In the genomic region with DNA sequence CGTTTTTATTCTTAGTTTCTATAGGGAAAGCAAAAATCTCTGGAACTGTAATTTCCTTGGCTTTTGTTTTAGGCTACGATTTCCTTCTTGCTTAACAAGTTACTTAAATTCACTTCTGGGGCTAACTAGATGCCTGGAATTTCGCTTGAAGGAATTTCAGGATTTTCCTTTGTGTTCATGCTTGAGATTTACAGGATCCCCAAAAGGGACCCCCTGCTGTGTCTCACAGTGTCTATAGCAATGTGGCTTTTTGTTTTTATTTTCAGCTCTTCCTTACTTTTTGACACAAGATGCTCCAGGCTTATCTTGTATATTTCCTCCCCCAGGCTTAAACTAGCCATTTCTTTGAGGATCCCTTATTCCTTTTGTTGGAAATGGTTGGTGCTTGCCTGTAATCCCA, we compare ENCODE assay signal across 24 cellular contexts.
"Had no signal": no experiment of that assay in that cellular context is flagged by ENCODE, and none has a peak within 500 bp of the region (broad histone marks: within the 10 kb centered on the region; RNA-seq: fewer than 3 reads in every experiment).

No MANE protein-coding gene starts in this region.

- H3K9me3 Mint-ChIP-seq: central memory CD8-positive, alpha-beta T cell; T-helper 2 cell treated with Interferon-gamma antibody and Interleukin-4, amounts not matched to agents 5 μg/mL and 100 μg/mL, for 36 hours had no signal

- H3K4me1 Mint-ChIP-seq: central memory CD8-positive, alpha-beta T cell; memory B cell; stimulated activated naive B cell treated with anti-CD40 and anti-IgM and Interleukin-4, amounts not matched to agents 10 μg/mL and 1 μg/mL and 100 μg/mL, for 72 hours had no signal

- DNase-seq: activated CD4-positive, alpha-beta T cell treated with anti-CD3 and anti-CD28 coated beads for 4 hours; activated CD4-positive, alpha-beta T cell treated with anti-CD3 and anti-CD28 coated beads, Interleukin-2, amount 50 U/mL, for 4 hours; activated naive CD4-positive, alpha-beta T cell; activated T-cell treated with anti-CD3 and anti-CD28 coated beads for 4 hours; activated T-cell treated with anti-CD3 and anti-CD28 coated beads, Interleukin-2, amount 50 U/mL, for 72 hours; anterior cingulate cortex; effector CD4-positive, alpha-beta T cell; glutamatergic neuron; islet precursor cell; naive thymus-derived CD8-positive, alpha-beta T cell; posterior cingulate gyrus; right cardiac atrium; stimulated activated CD4-positive, alpha-beta T cell treated with anti-CD3 and anti-CD28 coated beads, Interleukin-15, amount 100 ng/mL, for 24 hours; stimulated activated CD4-positive, alpha-beta T cell treated with anti-CD3 and anti-CD28 coated beads, Interleukin-2, amount 100 ng/mL, for 24 hours; stimulated activated naive B cell treated with anti-CD40 and anti-IgM and Interleukin-4, amounts not matched to agents 10 μg/mL and 1 μg/mL and 100 μg/mL, for 72 hours; T-helper 1 cell; tibial artery; upper lobe of right lung had no signal

- H3K27ac Mint-ChIP-seq: activated naive CD8-positive, alpha-beta T cell; activated T-cell treated with anti-CD3 and anti-CD28 coated beads, Interleukin-2, amount 50 U/mL, for 72 hours; dendritic cell treated with granulocyte-macrophage colony-stimulating factor and Interleukin-4, amounts not matched to agents 40 ng/mL and 50 ng/mL, for 4 days; memory B cell; naive thymus-derived CD8-positive, alpha-beta T cell; stimulated activated naive B cell treated with anti-CD40 and anti-IgM and Interleukin-4, amounts not matched to agents 10 μg/mL and 1 μg/mL and 100 μg/mL, for 72 hours; T-helper 2 cell treated with Interferon-gamma antibody and Interleukin-4, amounts not matched to agents 5 μg/mL and 100 μg/mL, for 36 hours had no signal

- H3K27ac ChIP-seq: suprapubic skin, tibial artery, upper lobe of right lung had no signal

- H3K36me3 ChIP-seq: suprapubic skin, tibial artery, upper lobe of right lung had no signal

- H3K4me3 ChIP-seq: suprapubic skin, tibial artery, upper lobe of right lung had no signal

- H3K27me3 Mint-ChIP-seq: dendritic cell treated with granulocyte-macrophage colony-stimulating factor and Interleukin-4, amounts not matched to agents 40 ng/mL and 50 ng/mL, for 4 days; memory B cell had no signal

- H3K27me3 ChIP-seq: suprapubic skin, tibial artery, upper lobe of right lung had no signal

- H3K9me3 ChIP-seq: suprapubic skin, tibial artery, upper lobe of right lung had no signal

- H3K4me1 ChIP-seq: suprapubic skin, tibial artery, upper lobe of right lung had no signal

- ATAC-seq: activated T-cell treated with anti-CD3 and anti-CD28 coated beads, Interleukin-2, amount 50 U/mL, for 72 hours; naive thymus-derived CD8-positive, alpha-beta T cell; right cardiac atrium; stimulated activated naive B cell treated with anti-CD40 and anti-IgM and Interleukin-4, amounts not matched to agents 10 μg/mL and 1 μg/mL and 100 μg/mL, for 72 hours; upper lobe of right lung had no signal

- H3K4me3 Mint-ChIP-seq: activated naive CD8-positive, alpha-beta T cell; activated T-cell treated with anti-CD3 and anti-CD28 coated beads, Interleukin-2, amount 50 U/mL, for 72 hours; central memory CD8-positive, alpha-beta T cell; dendritic cell treated with granulocyte-macrophage colony-stimulating factor and Interleukin-4, amounts not matched to agents 40 ng/mL and 50 ng/mL, for 4 days; memory B cell; naive thymus-derived CD8-positive, alpha-beta T cell; stimulated activated naive B cell treated with anti-CD40 and anti-IgM and Interleukin-4, amounts not matched to agents 10 μg/mL and 1 μg/mL and 100 μg/mL, for 72 hours; T-helper 2 cell treated with Interferon-gamma antibody and Interleukin-4, amounts not matched to agents 5 μg/mL and 100 μg/mL, for 36 hours had no signal
